ENCODE assay signal across 1 cellular context in genomic region chr4:118683513-118683912, GRCh38.
TF ChIP-seq lines count a peak whose summit lies in the region.

No MANE protein-coding gene starts in this region.

TF ChIP-seq in HepG2, 621 proteins besides CTCF, POLR2A, EP300 and RAD21 (continued from another document and continues in another):
- TF ChIP-seq, protein P1, sequence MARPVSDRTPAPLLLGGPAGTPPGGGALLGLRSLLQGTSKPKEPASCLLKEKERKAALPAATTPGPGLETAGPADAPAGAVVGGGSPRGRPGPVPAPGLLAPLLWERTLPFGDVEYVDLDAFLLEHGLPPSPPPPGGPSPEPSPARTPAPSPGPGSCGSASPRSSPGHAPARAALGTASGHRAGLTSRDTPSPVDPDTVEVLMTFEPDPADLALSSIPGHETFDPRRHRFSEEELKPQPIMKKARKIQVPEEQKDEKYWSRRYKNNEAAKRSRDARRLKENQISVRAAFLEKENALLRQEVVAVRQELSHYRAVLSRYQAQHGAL (CRISPR knock-in tag; IDR thresholded peaks at IDR 0.05; ENCODE audit: not compliant biosample characterization) = no peak
- TF ChIP-seq TGIF2 (CRISPR knock-in tag; IDR thresholded peaks at IDR 0.05) (no peak), U2AF1 (optimal IDR thresholded peaks at IDR 0.05; ENCODE audit: low read depth, low read length) (no peak), ZBTB3 (CRISPR knock-in tag; IDR thresholded peaks at IDR 0.05; ENCODE audit: borderline replicate concordance, low read depth) (no peak), SMYD3 (CRISPR knock-in tag; IDR thresholded peaks at IDR 0.05) (no peak), SIX4 (CRISPR knock-in tag; IDR thresholded peaks at IDR 0.05) (no peak), FOXA3 (CRISPR knock-in tag; IDR thresholded peaks at IDR 0.05) (no peak), ZNF12 (CRISPR knock-in tag; IDR thresholded peaks at IDR 0.05) (no peak), HNRNPH1 (optimal IDR thresholded peaks at IDR 0.05; ENCODE audit: low read depth, low read length) (no peak), ZNF839 (CRISPR knock-in tag; IDR thresholded peaks at IDR 0.05; ENCODE audit: borderline replicate concordance) (no peak), ZNF558 (CRISPR knock-in tag; IDR thresholded peaks at IDR 0.05; ENCODE audit: borderline replicate concordance) (no peak), ZNF572 (CRISPR knock-in tag; IDR thresholded peaks at IDR 0.05) (no peak), TMF1 (CRISPR knock-in tag; IDR thresholded peaks at IDR 0.05; ENCODE audit: low read depth) (no peak), GATAD1 (CRISPR knock-in tag; IDR thresholded peaks at IDR 0.05) (peak; percentile 82), ZNF207 (IDR thresholded peaks at IDR 0.05; ENCODE audit: borderline replicate concordance) (no peak), KLF16 (CRISPR knock-in tag; IDR thresholded peaks at IDR 0.05) (no peak), CREB3 (CRISPR knock-in tag; IDR thresholded peaks at IDR 0.05) (no peak), MEF2D (CRISPR knock-in tag; IDR thresholded peaks at IDR 0.05) (no peak), HMGXB4 (CRISPR knock-in tag; IDR thresholded peaks at IDR 0.05; ENCODE audit: borderline replicate concordance in 1 of 2, low read depth in 1 of 2) (0 out of 4 replicates have a peak, but pooled peaks of 1 of the 2 experiments have one; percentile 33), ZNF782 (CRISPR knock-in tag; IDR thresholded peaks at IDR 0.05; ENCODE audit: borderline replicate concordance) (no peak), ZZZ3 (CRISPR knock-in tag; IDR thresholded peaks at IDR 0.05; ENCODE audit: borderline replicate concordance) (no peak), ZNF7 (CRISPR knock-in tag; IDR thresholded peaks at IDR 0.05) (no peak), POLR2G (IDR thresholded peaks at IDR 0.05; ENCODE audit: low read depth, low read length) (peak; percentile 66), SPEN (CRISPR knock-in tag; IDR thresholded peaks at IDR 0.05; ENCODE audit: low read depth) (no peak), ZFP36 (IDR thresholded peaks at IDR 0.05; ENCODE audit: borderline replicate concordance, low read depth, low read length, partially characterized antibody) (no peak), LCORL (IDR thresholded peaks at IDR 0.05) (no peak), LCORL (CRISPR knock-in tag; IDR thresholded peaks at IDR 0.05) (no peak), SOX6 (IDR thresholded peaks at IDR 0.05) (no peak), SOX6 (CRISPR knock-in tag; IDR thresholded peaks at IDR 0.05) (no peak), MYNN (CRISPR knock-in tag; IDR thresholded peaks at IDR 0.05; ENCODE audit: low read depth) (no peak), CC2D1A (CRISPR knock-in tag; IDR thresholded peaks at IDR 0.05) (no peak), ZFY (CRISPR knock-in tag; IDR thresholded peaks at IDR 0.05) (no peak), ZFP41 (CRISPR knock-in tag; IDR thresholded peaks at IDR 0.05; ENCODE audit: borderline replicate concordance) (no peak), ZNF282 (IDR thresholded peaks at IDR 0.05; ENCODE audit: partially characterized antibody) (no peak), ZNF703 (CRISPR knock-in tag; IDR thresholded peaks at IDR 0.05; ENCODE audit: borderline replicate concordance) (no peak)
- TF ChIP-seq, protein P2, sequence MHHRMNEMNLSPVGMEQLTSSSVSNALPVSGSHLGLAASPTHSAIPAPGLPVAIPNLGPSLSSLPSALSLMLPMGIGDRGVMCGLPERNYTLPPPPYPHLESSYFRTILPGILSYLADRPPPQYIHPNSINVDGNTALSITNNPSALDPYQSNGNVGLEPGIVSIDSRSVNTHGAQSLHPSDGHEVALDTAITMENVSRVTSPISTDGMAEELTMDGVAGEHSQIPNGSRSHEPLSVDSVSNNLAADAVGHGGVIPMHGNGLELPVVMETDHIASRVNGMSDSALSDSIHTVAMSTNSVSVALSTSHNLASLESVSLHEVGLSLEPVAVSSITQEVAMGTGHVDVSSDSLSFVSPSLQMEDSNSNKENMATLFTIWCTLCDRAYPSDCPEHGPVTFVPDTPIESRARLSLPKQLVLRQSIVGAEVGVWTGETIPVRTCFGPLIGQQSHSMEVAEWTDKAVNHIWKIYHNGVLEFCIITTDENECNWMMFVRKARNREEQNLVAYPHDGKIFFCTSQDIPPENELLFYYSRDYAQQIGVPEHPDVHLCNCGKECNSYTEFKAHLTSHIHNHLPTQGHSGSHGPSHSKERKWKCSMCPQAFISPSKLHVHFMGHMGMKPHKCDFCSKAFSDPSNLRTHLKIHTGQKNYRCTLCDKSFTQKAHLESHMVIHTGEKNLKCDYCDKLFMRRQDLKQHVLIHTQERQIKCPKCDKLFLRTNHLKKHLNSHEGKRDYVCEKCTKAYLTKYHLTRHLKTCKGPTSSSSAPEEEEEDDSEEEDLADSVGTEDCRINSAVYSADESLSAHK (CRISPR knock-in tag; IDR thresholded peaks at IDR 0.05; ENCODE audit: borderline replicate concordance) = no peak
- TF ChIP-seq, protein P3, sequence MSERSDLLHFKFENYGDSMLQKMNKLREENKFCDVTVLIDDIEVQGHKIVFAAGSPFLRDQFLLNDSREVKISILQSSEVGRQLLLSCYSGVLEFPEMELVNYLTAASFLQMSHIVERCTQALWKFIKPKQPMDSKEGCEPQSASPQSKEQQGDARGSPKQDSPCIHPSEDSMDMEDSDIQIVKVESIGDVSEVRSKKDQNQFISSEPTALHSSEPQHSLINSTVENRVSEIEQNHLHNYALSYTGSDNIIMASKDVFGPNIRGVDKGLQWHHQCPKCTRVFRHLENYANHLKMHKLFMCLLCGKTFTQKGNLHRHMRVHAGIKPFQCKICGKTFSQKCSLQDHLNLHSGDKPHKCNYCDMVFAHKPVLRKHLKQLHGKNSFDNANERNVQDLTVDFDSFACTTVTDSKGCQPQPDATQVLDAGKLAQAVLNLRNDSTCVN (CRISPR knock-in tag; IDR thresholded peaks at IDR 0.05; ENCODE audit: borderline replicate concordance) = no peak
- TF ChIP-seq, protein P4, sequence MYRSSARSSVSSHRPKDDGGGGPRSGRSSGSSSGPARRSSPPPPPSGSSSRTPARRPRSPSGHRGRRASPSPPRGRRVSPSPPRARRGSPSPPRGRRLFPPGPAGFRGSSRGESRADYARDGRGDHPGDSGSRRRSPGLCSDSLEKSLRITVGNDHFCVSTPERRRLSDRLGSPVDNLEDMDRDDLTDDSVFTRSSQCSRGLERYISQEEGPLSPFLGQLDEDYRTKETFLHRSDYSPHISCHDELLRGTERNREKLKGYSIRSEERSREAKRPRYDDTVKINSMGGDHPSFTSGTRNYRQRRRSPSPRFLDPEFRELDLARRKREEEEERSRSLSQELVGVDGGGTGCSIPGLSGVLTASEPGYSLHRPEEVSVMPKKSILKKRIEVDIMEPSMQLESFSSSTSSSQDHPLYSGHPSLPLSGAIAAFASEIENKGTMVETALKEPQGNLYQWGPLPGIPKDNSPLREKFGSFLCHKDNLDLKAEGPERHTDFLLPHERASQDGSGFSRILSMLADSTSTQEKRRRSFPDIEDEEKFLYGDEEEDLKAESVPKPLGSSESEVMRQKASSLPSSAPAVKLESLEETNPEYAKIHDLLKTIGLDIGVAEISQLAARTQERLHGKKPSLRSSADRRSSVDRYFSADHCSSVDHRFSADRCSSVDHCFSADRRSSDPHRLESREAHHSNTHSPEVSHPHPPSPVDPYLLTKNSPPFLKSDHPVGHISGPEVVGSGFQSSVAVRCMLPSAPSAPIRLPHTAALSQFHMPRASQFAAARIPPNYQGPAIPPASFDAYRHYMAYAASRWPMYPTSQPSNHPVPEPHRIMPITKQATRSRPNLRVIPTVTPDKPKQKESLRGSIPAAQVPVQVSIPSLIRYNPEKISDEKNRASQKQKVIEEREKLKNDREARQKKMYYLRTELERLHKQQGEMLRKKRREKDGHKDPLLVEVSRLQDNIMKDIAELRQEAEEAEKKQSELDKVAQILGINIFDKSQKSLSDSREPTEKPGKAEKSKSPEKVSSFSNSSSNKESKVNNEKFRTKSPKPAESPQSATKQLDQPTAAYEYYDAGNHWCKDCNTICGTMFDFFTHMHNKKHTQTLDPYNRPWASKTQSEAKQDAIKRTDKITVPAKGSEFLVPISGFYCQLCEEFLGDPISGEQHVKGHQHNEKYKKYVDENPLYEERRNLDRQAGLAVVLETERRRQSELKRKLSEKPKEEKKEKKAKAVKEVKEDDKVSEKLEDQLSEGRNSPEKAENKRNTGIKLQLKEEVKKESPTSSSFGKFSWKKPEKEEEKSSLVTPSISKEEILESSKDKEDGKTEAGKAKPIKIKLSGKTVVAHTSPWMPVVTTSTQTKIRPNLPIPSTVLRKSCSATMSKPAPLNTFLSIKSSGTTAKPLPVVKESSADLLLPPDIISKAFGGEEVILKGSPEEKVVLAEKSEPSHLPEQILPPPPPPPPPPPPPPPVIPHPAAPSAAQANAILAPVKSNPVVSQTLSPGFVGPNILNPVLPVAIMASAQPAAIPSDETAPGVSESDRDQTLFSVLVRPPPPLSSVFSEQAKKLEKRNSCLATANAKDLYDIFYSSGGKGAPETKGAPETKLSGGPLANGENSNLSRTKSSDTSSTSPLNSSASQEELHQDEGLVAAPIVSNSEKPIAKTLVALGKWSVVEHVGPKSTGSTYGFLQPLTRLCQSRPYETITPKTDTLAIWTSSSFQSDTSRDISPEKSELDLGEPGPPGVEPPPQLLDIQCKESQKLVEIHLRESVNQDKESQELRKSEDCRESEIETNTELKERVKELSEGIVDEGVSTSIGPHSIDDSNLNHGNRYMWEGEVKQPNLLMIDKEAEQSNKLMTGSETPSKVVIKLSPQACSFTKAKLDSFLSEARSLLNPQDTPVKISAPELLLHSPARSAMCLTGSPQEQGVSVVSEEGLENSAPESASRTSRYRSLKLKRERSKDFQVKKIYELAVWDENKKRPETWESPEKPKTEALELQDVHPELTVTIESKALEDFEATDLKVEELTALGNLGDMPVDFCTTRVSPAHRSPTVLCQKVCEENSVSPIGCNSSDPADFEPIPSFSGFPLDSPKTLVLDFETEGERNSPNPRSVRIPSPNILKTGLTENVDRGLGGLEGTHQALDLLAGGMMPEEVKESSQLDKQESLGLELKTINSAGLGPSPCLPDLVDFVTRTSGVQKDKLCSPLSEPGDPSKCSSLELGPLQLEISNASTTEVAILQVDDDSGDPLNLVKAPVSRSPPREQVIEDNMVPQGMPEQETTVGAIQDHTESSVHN (CRISPR knock-in tag; IDR thresholded peaks at IDR 0.05) = no peak
- TF ChIP-seq, protein P5, sequence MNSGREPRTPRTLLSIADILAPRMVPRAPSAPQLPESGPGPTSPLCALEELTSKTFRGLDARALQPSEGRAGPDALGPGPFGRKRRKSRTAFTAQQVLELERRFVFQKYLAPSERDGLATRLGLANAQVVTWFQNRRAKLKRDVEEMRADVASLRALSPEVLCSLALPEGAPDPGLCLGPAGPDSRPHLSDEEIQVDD (CRISPR knock-in tag; IDR thresholded peaks at IDR 0.05; ENCODE audit: borderline replicate concordance) = no peak
- TF ChIP-seq, protein P6, sequence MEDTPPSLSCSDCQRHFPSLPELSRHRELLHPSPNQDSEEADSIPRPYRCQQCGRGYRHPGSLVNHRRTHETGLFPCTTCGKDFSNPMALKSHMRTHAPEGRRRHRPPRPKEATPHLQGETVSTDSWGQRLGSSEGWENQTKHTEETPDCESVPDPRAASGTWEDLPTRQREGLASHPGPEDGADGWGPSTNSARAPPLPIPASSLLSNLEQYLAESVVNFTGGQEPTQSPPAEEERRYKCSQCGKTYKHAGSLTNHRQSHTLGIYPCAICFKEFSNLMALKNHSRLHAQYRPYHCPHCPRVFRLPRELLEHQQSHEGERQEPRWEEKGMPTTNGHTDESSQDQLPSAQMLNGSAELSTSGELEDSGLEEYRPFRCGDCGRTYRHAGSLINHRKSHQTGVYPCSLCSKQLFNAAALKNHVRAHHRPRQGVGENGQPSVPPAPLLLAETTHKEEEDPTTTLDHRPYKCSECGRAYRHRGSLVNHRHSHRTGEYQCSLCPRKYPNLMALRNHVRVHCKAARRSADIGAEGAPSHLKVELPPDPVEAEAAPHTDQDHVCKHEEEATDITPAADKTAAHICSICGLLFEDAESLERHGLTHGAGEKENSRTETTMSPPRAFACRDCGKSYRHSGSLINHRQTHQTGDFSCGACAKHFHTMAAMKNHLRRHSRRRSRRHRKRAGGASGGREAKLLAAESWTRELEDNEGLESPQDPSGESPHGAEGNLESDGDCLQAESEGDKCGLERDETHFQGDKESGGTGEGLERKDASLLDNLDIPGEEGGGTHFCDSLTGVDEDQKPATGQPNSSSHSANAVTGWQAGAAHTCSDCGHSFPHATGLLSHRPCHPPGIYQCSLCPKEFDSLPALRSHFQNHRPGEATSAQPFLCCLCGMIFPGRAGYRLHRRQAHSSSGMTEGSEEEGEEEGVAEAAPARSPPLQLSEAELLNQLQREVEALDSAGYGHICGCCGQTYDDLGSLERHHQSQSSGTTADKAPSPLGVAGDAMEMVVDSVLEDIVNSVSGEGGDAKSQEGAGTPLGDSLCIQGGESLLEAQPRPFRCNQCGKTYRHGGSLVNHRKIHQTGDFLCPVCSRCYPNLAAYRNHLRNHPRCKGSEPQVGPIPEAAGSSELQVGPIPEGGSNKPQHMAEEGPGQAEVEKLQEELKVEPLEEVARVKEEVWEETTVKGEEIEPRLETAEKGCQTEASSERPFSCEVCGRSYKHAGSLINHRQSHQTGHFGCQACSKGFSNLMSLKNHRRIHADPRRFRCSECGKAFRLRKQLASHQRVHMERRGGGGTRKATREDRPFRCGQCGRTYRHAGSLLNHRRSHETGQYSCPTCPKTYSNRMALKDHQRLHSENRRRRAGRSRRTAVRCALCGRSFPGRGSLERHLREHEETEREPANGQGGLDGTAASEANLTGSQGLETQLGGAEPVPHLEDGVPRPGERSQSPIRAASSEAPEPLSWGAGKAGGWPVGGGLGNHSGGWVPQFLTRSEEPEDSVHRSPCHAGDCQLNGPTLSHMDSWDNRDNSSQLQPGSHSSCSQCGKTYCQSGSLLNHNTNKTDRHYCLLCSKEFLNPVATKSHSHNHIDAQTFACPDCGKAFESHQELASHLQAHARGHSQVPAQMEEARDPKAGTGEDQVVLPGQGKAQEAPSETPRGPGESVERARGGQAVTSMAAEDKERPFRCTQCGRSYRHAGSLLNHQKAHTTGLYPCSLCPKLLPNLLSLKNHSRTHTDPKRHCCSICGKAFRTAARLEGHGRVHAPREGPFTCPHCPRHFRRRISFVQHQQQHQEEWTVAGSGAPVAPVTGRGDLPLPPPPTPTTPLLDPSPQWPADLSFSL (CRISPR knock-in tag; IDR thresholded peaks at IDR 0.05) = no peak
